9 cellular contexts compared by ENCODE assay signal in genomic region chr6:118751072-118751471, GRCh38.
"Had no signal": no experiment of that assay in that cellular context is flagged by ENCODE, and none has a peak within 500 bp of the region (broad histone marks: within the 10 kb centered on the region; RNA-seq: fewer than 3 reads in every experiment).

No MANE protein-coding gene starts in this region.

- H3K9me3 Mint-ChIP-seq: HFFc6 had no signal

- H3K36me3 ChIP-seq: HAP-1 had no signal

- H3K4me3 Mint-ChIP-seq: HFFc6 had no signal

- FAIRE-seq: K562 had no signal

- H2AFZ ChIP-seq: GM23248 had no signal

- DNase-seq: GM23248, GOT3, H7, HFFc6, IMR-90 had no signal

- H3K27ac Mint-ChIP-seq: HFFc6 had no signal

- H3K9me3 ChIP-seq: HAP-1 had no signal

- H3K27ac ChIP-seq: GM23248, HL-60 had no signal

- H3K9ac ChIP-seq: GM23248 had no signal

- ATAC-seq: HCT116, K562 had no signal

- H3K4me3 ChIP-seq: GM23248, HAP-1, K562 had no signal
